19 cellular contexts compared by ENCODE assay signal in genomic region chr1:164683235-164683634, GRCh38.
DNase-seq lines count a peak whose midpoint lies in the region; ATAC-seq, FAIRE-seq and TF ChIP-seq lines count a peak whose summit lies in the region.
"Had no signal": no experiment of that assay in that cellular context is flagged by ENCODE, and none has a peak within 500 bp of the region (broad histone marks: within the 10 kb centered on the region; RNA-seq: fewer than 3 reads in every experiment).

No MANE protein-coding gene starts in this region.

- no peak for FAIRE-seq in astrocyte (lab: Jason Lieb, UNC)
- FAIRE-seq: frontal cortex had no signal

- peaks cover 3% of the 10 kb centered on the region for H3K36me3 Mint-ChIP-seq in astrocyte (ENCODE audit: low read depth, unreplicated experiment)
- peaks cover 31% of the 10 kb centered on the region for H3K36me3 Mint-ChIP-seq in neural progenitor cell
- H3K36me3 Mint-ChIP-seq: CD4-positive, alpha-beta memory T cell; memory B cell had no signal

- H4K20me1 ChIP-seq in astrocyte (ENCODE audit: insufficient read depth, low read length) = no peaks in the 10 kb centered on the region
- H4K20me1 ChIP-seq in neural progenitor cell (ENCODE audit: low read depth) = peaks cover 17% of the 10 kb centered on the region

- H3K4me1 ChIP-seq in cardiac muscle cell (ENCODE audit: low read depth) (peaks cover 40% of the 10 kb centered on the region), astrocyte (ENCODE audit: insufficient read depth, low read length) (no peaks in the 10 kb centered on the region), upper lobe of right lung (peaks cover 3% of the 10 kb centered on the region), neural progenitor cell (no peaks in the 10 kb centered on the region)

- no peak for DNase-seq in cardiac muscle cell (ENCODE audit: low read depth in 1 of 2, low spot score in 1 of 2)
- DNase-seq in Right ventricle myocardium inferior (ENCODE audit: missing footprints) = no peak
- peak; percentile 29 for DNase-seq in astrocyte (ENCODE audit: low read depth)
- DNase-seq in left lobe of liver (ENCODE audit: low spot score) = no peak
- DNase-seq in upper lobe of right lung = no peak
- no peak for DNase-seq in activated CD8-positive, alpha-beta memory T cell treated with anti-CD3 and anti-CD28 coated beads, Interleukin-2, amount 50 U/mL, for 48 hours
- no peak for DNase-seq in neural progenitor cell (ENCODE audit: low spot score)
- DNase-seq: ACHN; activated CD4-positive, alpha-beta memory T cell treated with anti-CD3 and anti-CD28 coated beads, Interleukin-2, amount 10 ng/mL, durations not matched to agents 7 days and 5 days; CD4-positive, alpha-beta memory T cell; EL; NCI-H187; NCI-H526 treated with DMSO at 0.1 percent for 48 hours; SW 1271 had no signal

- H3K27ac Mint-ChIP-seq in astrocyte (ENCODE audit: unreplicated experiment) (no peak overlapping the region), neural progenitor cell (no peak overlapping the region)
- H3K27ac Mint-ChIP-seq: activated CD4-positive, alpha-beta memory T cell treated with anti-CD3 and anti-CD28 coated beads, Interleukin-2, amount 10 ng/mL, durations not matched to agents 7 days and 5 days; CD4-positive, alpha-beta memory T cell; memory B cell had no signal

- H3K27me3 Mint-ChIP-seq in astrocyte (ENCODE audit: low read depth, unreplicated experiment) (no peaks in the 10 kb centered on the region), neural progenitor cell (ENCODE audit: insufficient read depth, low read depth) (no peaks in the 10 kb centered on the region)
- H3K27me3 Mint-ChIP-seq: activated CD4-positive, alpha-beta memory T cell treated with anti-CD3 and anti-CD28 coated beads, Interleukin-2, amount 10 ng/mL, durations not matched to agents 7 days and 5 days; CD4-positive, alpha-beta memory T cell had no signal

- H3K4me3 ChIP-seq in cardiac muscle cell (no peak overlapping the region), astrocyte (ENCODE audit: insufficient read depth, low read depth, low read length) (no peak overlapping the region), upper lobe of right lung (no peak overlapping the region), neural progenitor cell (no peak overlapping the region)
- H3K4me3 ChIP-seq: Peyer's patch, right atrium auricular region had no signal

- H3K9ac ChIP-seq in astrocyte (ENCODE audit: low read length) (no peak overlapping the region), neural progenitor cell (no peak overlapping the region)

- H3K27ac ChIP-seq in cardiac muscle cell = peak overlapping the region; percentile 1
- no peak overlapping the region for H3K27ac ChIP-seq in astrocyte (ENCODE audit: low read depth, low read length)
- H3K27ac ChIP-seq in upper lobe of right lung = no peak overlapping the region
- no peak overlapping the region for H3K27ac ChIP-seq in neural progenitor cell
- H3K27ac ChIP-seq: right atrium auricular region had no signal

- H3K27me3 ChIP-seq in cardiac muscle cell (no peaks in the 10 kb centered on the region), astrocyte (ENCODE audit: insufficient read depth, low read length) (no peaks in the 10 kb centered on the region), upper lobe of right lung (no peaks in the 10 kb centered on the region), neural progenitor cell (no peaks in the 10 kb centered on the region)
- H3K27me3 ChIP-seq: Peyer's patch, right atrium auricular region had no signal

- H3K4me2 ChIP-seq in astrocyte (ENCODE audit: low read length) = no peak overlapping the region
- no peak overlapping the region for H3K4me2 ChIP-seq in neural progenitor cell

- H3F3A ChIP-seq in neural progenitor cell (ENCODE audit: low read depth) = no peaks in the 10 kb centered on the region

- H3K4me3 Mint-ChIP-seq in astrocyte (ENCODE audit: unreplicated experiment) = no peak overlapping the region
- no peak overlapping the region for H3K4me3 Mint-ChIP-seq in neural progenitor cell
- H3K4me3 Mint-ChIP-seq: activated CD4-positive, alpha-beta memory T cell treated with anti-CD3 and anti-CD28 coated beads, Interleukin-2, amount 10 ng/mL, durations not matched to agents 7 days and 5 days; CD4-positive, alpha-beta memory T cell; memory B cell had no signal

- H3K4me1 Mint-ChIP-seq in astrocyte (ENCODE audit: low read depth, unreplicated experiment) (peaks cover 5% of the 10 kb centered on the region), neural progenitor cell (peaks cover 10% of the 10 kb centered on the region)
- H3K4me1 Mint-ChIP-seq: activated CD4-positive, alpha-beta memory T cell treated with anti-CD3 and anti-CD28 coated beads, Interleukin-2, amount 10 ng/mL, durations not matched to agents 7 days and 5 days; CD4-positive, alpha-beta memory T cell; memory B cell had no signal

- no peak for TF ChIP-seq CTCF in cardiac muscle cell (IDR thresholded peaks at IDR 0.05; ENCODE audit: low read depth, low read length)
- no peak for TF ChIP-seq CTCF in astrocyte (IDR thresholded peaks at IDR 0.05; ENCODE audit: insufficient read depth, low read depth, low read length)
- TF ChIP-seq CTCF in upper lobe of right lung (IDR thresholded peaks at IDR 0.05) = no peak
- no peak for TF ChIP-seq CTCF in neural progenitor cell (IDR thresholded peaks at IDR 0.05)

- H3K79me2 ChIP-seq in astrocyte (ENCODE audit: insufficient read depth, low read length) (no peaks in the 10 kb centered on the region), neural progenitor cell (ENCODE audit: low read depth) (peaks cover 58% of the 10 kb centered on the region)

- H3K9me3 Mint-ChIP-seq in astrocyte (ENCODE audit: unreplicated experiment) (no peaks in the 10 kb centered on the region), neural progenitor cell (no peaks in the 10 kb centered on the region)
- H3K9me3 Mint-ChIP-seq: memory B cell had no signal

- H3K9me3 ChIP-seq in cardiac muscle cell (ENCODE audit: low read depth) (no peaks in the 10 kb centered on the region), astrocyte (ENCODE audit: insufficient read depth, low read depth, low read length) (no peaks in the 10 kb centered on the region), upper lobe of right lung (no peaks in the 10 kb centered on the region), neural progenitor cell (ENCODE audit: low read depth) (no peaks in the 10 kb centered on the region)
- H3K9me3 ChIP-seq: Peyer's patch, right atrium auricular region had no signal

- H2AFZ ChIP-seq in astrocyte (ENCODE audit: low read depth, low read length) (no peak overlapping the region), neural progenitor cell (replicated peaks) (no peak overlapping the region)

- no peak for ATAC-seq in Right ventricle myocardium inferior
- peak; percentile 62 for ATAC-seq in left lobe of liver
- ATAC-seq in upper lobe of right lung = peak; percentile 44
- ATAC-seq in HG03469 (IDR thresholded peaks at IDR 0.05; ENCODE audit: unreplicated experiment) = no peak

- H3K36me3 ChIP-seq in cardiac muscle cell (peaks cover 6% of the 10 kb centered on the region), astrocyte (ENCODE audit: insufficient read depth, low read length) (peaks cover 2% of the 10 kb centered on the region), upper lobe of right lung (no peaks in the 10 kb centered on the region), neural progenitor cell (no peaks in the 10 kb centered on the region)
- H3K36me3 ChIP-seq: Peyer's patch, right atrium auricular region had no signal

- intact Hi-C loops in Right ventricle myocardium inferior (cut with DNase I) = no loop called here
- intact Hi-C loops in upper lobe of right lung (cut with DNase I) = no loop called here

Comparison
In these comparisons a context has a peak if more than half of its experiments do, and no peak if none do; other contexts are left out.
1. ATAC-seq: peak in left lobe of liver (single experiment) and upper lobe of right lung (single experiment); none in Right ventricle myocardium inferior (single experiment) and HG03469 (single experiment).